In the genomic region with DNA sequence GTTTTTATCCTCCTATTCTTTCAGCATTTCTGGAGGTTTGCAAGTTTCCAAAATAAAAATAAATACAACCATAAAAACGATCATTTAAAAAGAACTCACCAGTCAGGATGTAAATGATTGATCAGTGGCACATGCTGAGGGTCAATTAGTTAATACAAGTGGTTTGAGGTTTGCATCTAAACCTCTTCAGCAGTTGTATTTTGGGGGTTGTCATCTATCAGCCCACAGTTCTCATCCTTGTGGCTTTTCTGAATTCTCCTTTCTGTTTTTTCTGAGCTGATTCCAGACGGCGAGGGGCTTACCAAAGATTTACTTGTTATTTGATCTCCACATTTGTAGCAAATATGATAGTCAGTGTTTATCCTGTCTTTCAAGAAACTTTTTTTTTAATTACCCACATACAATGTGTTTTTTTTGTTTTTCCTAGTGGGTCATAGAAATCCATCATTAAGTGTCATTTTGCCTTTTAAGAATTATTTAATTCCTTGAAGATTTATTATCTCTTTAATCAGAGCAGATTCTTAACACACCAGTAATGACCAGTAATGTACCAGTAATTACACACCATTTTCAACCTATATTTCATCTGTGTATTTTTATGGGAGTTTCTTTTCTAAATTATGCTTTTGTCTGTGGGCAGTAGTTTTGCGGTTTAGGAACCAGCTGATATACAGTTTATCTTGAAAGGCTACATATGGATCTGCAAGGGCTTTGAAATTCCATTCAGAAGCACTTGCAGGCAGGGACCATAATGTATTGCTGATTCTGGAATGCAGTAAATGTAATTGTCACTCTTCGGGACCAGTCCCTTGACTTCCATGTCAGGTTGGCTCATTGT, we compare ENCODE assay signal across 22 cellular contexts.
"Had no signal": no experiment of that assay in that cellular context is flagged by ENCODE, and none has a peak within 500 bp of the region (broad histone marks: within the 10 kb centered on the region; RNA-seq: fewer than 3 reads in every experiment).

No MANE protein-coding gene starts in this region.

- H3K4me3 Mint-ChIP-seq: activated B cell treated with CpG ODN at 0.5 μM for 24 hours; activated CD4-positive, alpha-beta T cell treated with anti-CD3 and anti-CD28 coated beads for 36 hours; activated naive CD8-positive, alpha-beta T cell treated with anti-CD3 and anti-CD28 coated beads for 36 hours; activated T-cell treated with anti-CD3 and anti-CD28 coated beads, Interleukin-2, amount 50 U/mL, for 4 hours; memory B cell; neural crest cell; stimulated activated naive B cell treated with anti-CD40 and anti-IgM and Interleukin-4, amounts not matched to agents 10 μg/mL and 1 μg/mL and 100 μg/mL, for 72 hours had no signal

- H3K9me3 Mint-ChIP-seq: activated B cell treated with CpG ODN at 0.5 μM for 24 hours; activated naive CD8-positive, alpha-beta T cell treated with anti-CD3 and anti-CD28 coated beads for 36 hours; activated T-cell treated with anti-CD3 and anti-CD28 coated beads, Interleukin-2, amount 50 U/mL, for 4 hours; activated T-helper 2 cell treated with anti-CD3 and anti-CD28 coated beads, Interferon-gamma antibody, Interleukin-2, Interleukin-4, amounts not matched to agents 10 μg/mL and 5 μg/mL and 100 μg/mL, durations not matched to agents 14 hours and 24 hours and 36 hours; memory B cell; neural crest cell; stimulated activated naive B cell treated with anti-CD40 and anti-IgM and Interleukin-4, amounts not matched to agents 10 μg/mL and 1 μg/mL and 100 μg/mL, for 72 hours had no signal

- H3K4me3 ChIP-seq: breast epithelium, colonic mucosa, heart right ventricle, right lobe of liver, transverse colon had no signal

- H3K27me3 ChIP-seq: breast epithelium, colonic mucosa, heart right ventricle, right lobe of liver, transverse colon had no signal

- H3K4me1 ChIP-seq: breast epithelium, colonic mucosa had no signal

- H3K36me3 ChIP-seq: breast epithelium, colonic mucosa, heart right ventricle, right lobe of liver, transverse colon had no signal

- H3K27me3 Mint-ChIP-seq: memory B cell had no signal

- H3K27ac ChIP-seq: breast epithelium, colonic mucosa, heart right ventricle, right lobe of liver had no signal

- H3K4me1 Mint-ChIP-seq: activated B cell treated with CpG ODN at 0.5 μM for 24 hours; activated CD4-positive, alpha-beta T cell treated with anti-CD3 and anti-CD28 coated beads for 36 hours; neural crest cell; stimulated activated naive B cell treated with anti-CD40 and anti-IgM and Interleukin-4, amounts not matched to agents 10 μg/mL and 1 μg/mL and 100 μg/mL, for 72 hours had no signal

- H3K36me3 Mint-ChIP-seq: activated naive CD8-positive, alpha-beta T cell treated with anti-CD3 and anti-CD28 coated beads for 36 hours; memory B cell; stimulated activated naive B cell treated with anti-CD40 and anti-IgM and Interleukin-4, amounts not matched to agents 10 μg/mL and 1 μg/mL and 100 μg/mL, for 72 hours had no signal

- H3K27ac Mint-ChIP-seq: activated B cell treated with CpG ODN at 0.5 μM for 24 hours; activated CD4-positive, alpha-beta T cell treated with anti-CD3 and anti-CD28 coated beads for 36 hours; activated naive CD8-positive, alpha-beta T cell treated with anti-CD3 and anti-CD28 coated beads for 36 hours; activated T-helper 2 cell treated with anti-CD3 and anti-CD28 coated beads, Interferon-gamma antibody, Interleukin-2, Interleukin-4, amounts not matched to agents 10 μg/mL and 5 μg/mL and 100 μg/mL, durations not matched to agents 14 hours and 24 hours and 36 hours; memory B cell; stimulated activated naive B cell treated with anti-CD40 and anti-IgM and Interleukin-4, amounts not matched to agents 10 μg/mL and 1 μg/mL and 100 μg/mL, for 72 hours had no signal

- ATAC-seq: activated CD4-positive, alpha-beta T cell treated with anti-CD3 and anti-CD28 coated beads for 36 hours; activated T-cell treated with anti-CD3 and anti-CD28 coated beads, Interleukin-2, amount 50 U/mL, for 4 hours; right lobe of liver; stimulated activated naive B cell treated with anti-CD40 and anti-IgM and Interleukin-4, amounts not matched to agents 10 μg/mL and 1 μg/mL and 100 μg/mL, for 72 hours had no signal

- DNase-seq: activated B cell treated with CpG ODN at 0.5 μM for 24 hours; activated CD4-positive, alpha-beta T cell treated with anti-CD3 and anti-CD28 coated beads for 36 hours; activated CD4-positive, alpha-beta T cell treated with anti-CD3 and anti-CD28 coated beads, Interleukin-2, amount 50 U/mL, for 48 hours; activated CD8-positive, alpha-beta memory T cell treated with anti-CD3 and anti-CD28 coated beads, Interleukin-2, amount 50 U/mL, for 48 hours; activated naive CD4-positive, alpha-beta T cell; activated naive CD8-positive, alpha-beta T cell treated with anti-CD3 and anti-CD28 coated beads for 36 hours; activated T-cell treated with anti-CD3 and anti-CD28 coated beads, Interleukin-2, amount 50 U/mL, for 4 hours; colonic mucosa; heart right ventricle; islet precursor cell; left cardiac atrium; occipital lobe; right lobe of liver; small intestine; stimulated activated CD4-positive, alpha-beta T cell treated with anti-CD3 and anti-CD28 coated beads, Interleukin-15, amount 100 ng/mL, for 24 hours; stimulated activated naive B cell treated with anti-CD40 and anti-IgM and Interleukin-4, amounts not matched to agents 10 μg/mL and 1 μg/mL and 100 μg/mL, for 72 hours; T-helper 9 cell; transverse colon had no signal

- H3K9me3 ChIP-seq: breast epithelium, colonic mucosa, heart right ventricle, right lobe of liver, transverse colon had no signal
